Comparison of ENCODE assay signal across 8 cellular contexts in the genomic region with DNA sequence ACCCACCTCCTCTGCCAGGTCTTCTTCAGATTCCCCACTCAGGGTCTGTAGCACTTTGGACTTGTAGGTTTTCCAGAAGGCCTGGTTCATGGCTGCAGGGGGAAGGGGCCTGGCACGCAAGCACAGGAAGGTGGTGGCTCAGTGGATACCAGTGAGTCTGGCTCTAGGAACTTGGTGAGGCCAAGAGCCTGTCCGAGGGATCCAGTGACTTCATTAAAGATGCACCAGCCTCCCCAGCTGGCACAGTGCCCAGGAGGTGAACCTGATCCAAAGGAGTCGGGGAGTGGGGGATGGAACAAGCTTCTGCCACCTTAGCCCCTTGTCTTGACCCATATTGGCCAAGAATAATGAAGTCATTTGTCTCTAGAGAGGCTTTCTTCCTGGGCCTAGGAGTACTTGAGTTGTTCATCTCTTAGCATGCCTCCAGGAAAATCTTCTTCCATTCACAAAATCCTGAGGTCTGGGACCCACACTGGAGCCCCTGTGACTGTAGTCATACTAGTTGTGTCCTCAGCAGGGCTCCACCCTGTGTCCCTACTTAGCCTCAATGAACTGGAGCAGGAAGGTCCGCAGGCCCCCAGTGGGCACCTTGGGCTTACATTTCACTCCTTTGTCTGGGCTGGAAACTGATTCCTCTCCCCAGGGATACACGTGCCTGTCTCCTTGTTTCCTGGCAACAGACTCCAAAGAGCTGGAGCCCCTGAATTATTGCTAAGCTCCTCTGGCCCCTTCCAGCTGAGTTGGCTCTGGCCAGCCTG. TPM values are rescaled to one million over a fixed set of nuclear protein-coding genes. Genes with fewer than 3 reads are reported as not detected.
DNase-seq lines count a peak whose midpoint lies in the region; ATAC-seq and TF ChIP-seq lines count a peak whose summit lies in the region.

C1orf232 (minus strand) TSS at position 554 of the 758 bp plus-strand sequence; CDS start at position 90, 464 bp downstream.

- DNase-seq in GM23338 (ENCODE audit: low spot score) (no peak), NCI-H446 treated with DMSO at 0.1 percent for 48 hours (lab: John Stamatoyannopoulos, UW) (peak; percentile 17), omental fat pad (ENCODE audit: low spot score) (no peak), NOMO-1 treated with DMSO at 0.1 percent for 48 hours (lab: John Stamatoyannopoulos, UW; ENCODE audit: unreplicated experiment) (no peak), SIG-M5 (lab: John Stamatoyannopoulos, UW) (no peak)
- no peak for DNase-seq in natural killer cell treated with Interleukin-12 subunit alpha and Interleukin-12 subunit beta and Interleukin-15 and Interleukin-18, amount 100 ng/mL, for 72 hours (ENCODE audit: low spot score)

- peak within 1 kb of the TSS; percentile 88 for H3K4me3 Mint-ChIP-seq in GM23338
- peak within 1 kb of the TSS; percentile 90 for H3K4me3 Mint-ChIP-seq in natural killer cell treated with Interleukin-12 subunit alpha and Interleukin-12 subunit beta and Interleukin-15 and Interleukin-18, amount 100 ng/mL, for 72 hours

- peaks cover 4% of the 10 kb centered on the region; the same call in 1 of the 2 replicates for H3F3A ChIP-seq in GM23338 (replicated peaks; ENCODE audit: low read depth)

- H3K4me1 ChIP-seq in GM23338 (ENCODE audit: insufficient read depth) (peaks cover 20% of the 10 kb centered on the region), duodenal mucosa (ENCODE audit: control insufficient read depth in 1 of 2, insufficient read depth in 2 of 2, low read length in 2 of 2) (peaks cover 15 to 24% of the 10 kb centered on the region in 2 donors)

- H2AFZ ChIP-seq in GM23338, result peak within 1 kb of the TSS; percentile 83

- peak within 1 kb of the TSS; percentile 84; the same call in 1 of the 2 replicates for H3K27ac Mint-ChIP-seq in GM23338
- H3K27ac Mint-ChIP-seq in natural killer cell treated with Interleukin-12 subunit alpha and Interleukin-12 subunit beta and Interleukin-15 and Interleukin-18, amount 100 ng/mL, for 72 hours, result peak within 1 kb of the TSS; percentile 55 to 77

- H3K27me3 ChIP-seq in GM23338 (ENCODE audit: insufficient read depth) (peaks cover 39% of the 10 kb centered on the region), duodenal mucosa (ENCODE audit: control insufficient read depth in 1 of 2, insufficient read depth in 2 of 2, low read length in 2 of 2) (no peaks in the 10 kb centered on the region)

- H3K9me3 Mint-ChIP-seq in GM23338, result no peaks in the 10 kb centered on the region
- H3K9me3 Mint-ChIP-seq in natural killer cell treated with Interleukin-12 subunit alpha and Interleukin-12 subunit beta and Interleukin-15 and Interleukin-18, amount 100 ng/mL, for 72 hours, result no peaks in the 10 kb centered on the region

- 0 out of 2 replicates have a peak, but pooled peaks cover 4% of the 10 kb centered on the region for H3K79me2 ChIP-seq in GM23338 (replicated peaks; ENCODE audit: insufficient read depth)

- peaks cover 51% of the 10 kb centered on the region for H3K27me3 Mint-ChIP-seq in GM23338 (ENCODE audit: insufficient read depth, low read depth, poor library complexity)
- H3K27me3 Mint-ChIP-seq in natural killer cell treated with Interleukin-12 subunit alpha and Interleukin-12 subunit beta and Interleukin-15 and Interleukin-18, amount 100 ng/mL, for 72 hours, result peaks cover 2 to 18% of the 10 kb centered on the region in 2 donors

- peak within 1 kb of the TSS; percentile 99 for H3K4me2 ChIP-seq in GM23338

- no peaks in the 10 kb centered on the region for H3K9me2 ChIP-seq in GM23338 (ENCODE audit: insufficient read depth)

- H3K36me3 Mint-ChIP-seq in GM23338 (ENCODE audit: low read depth), result no peaks in the 10 kb centered on the region; the same call in 2 of the 3 replicates
- no peaks in the 10 kb centered on the region for H3K36me3 Mint-ChIP-seq in natural killer cell treated with Interleukin-12 subunit alpha and Interleukin-12 subunit beta and Interleukin-15 and Interleukin-18, amount 100 ng/mL, for 72 hours

- peaks cover 25% of the 10 kb centered on the region for H3K4me1 Mint-ChIP-seq in GM23338
- H3K4me1 Mint-ChIP-seq in natural killer cell treated with Interleukin-12 subunit alpha and Interleukin-12 subunit beta and Interleukin-15 and Interleukin-18, amount 100 ng/mL, for 72 hours (ENCODE audit: low read depth in 2 of 2), result peaks cover 9 to 30% of the 10 kb centered on the region in 2 donors

- H3K27ac ChIP-seq in GM23338 (ENCODE audit: low read depth), result no peak within 1 kb of the TSS
- H3K27ac ChIP-seq in duodenal mucosa (ENCODE audit: low read depth, low read length), result peak within 1 kb of the TSS; percentile 56

- ATAC-seq in GM23338, result no peak
- no peak for ATAC-seq in natural killer cell treated with Interleukin-12 subunit alpha and Interleukin-12 subunit beta and Interleukin-15 and Interleukin-18, amount 100 ng/mL, for 72 hours
- no peak for ATAC-seq in omental fat pad (ENCODE audit: low FRiP score)
- no peak for ATAC-seq in HG02973 (IDR thresholded peaks at IDR 0.05; ENCODE audit: unreplicated experiment)

- H4K20me1 ChIP-seq in GM23338 (replicated peaks; ENCODE audit: insufficient read depth), result no peaks in the 10 kb centered on the region

- H3K9ac ChIP-seq in duodenal mucosa (ENCODE audit: low read depth in 1 of 2, low read length in 2 of 2), result peak within 1 kb of the TSS; percentile 86 to 96

- H3K9me3 ChIP-seq in duodenal mucosa (ENCODE audit: control insufficient read depth in 1 of 2, low read length in 2 of 2), result no peaks in the 10 kb centered on the region

- TF ChIP-seq CTCF in GM23338 (conservative IDR thresholded peaks at IDR 0.05; ENCODE audit: low read depth in 2 of 2), result no peak
- no peak for TF ChIP-seq CTCF in omental fat pad (IDR thresholded peaks at IDR 0.05)

- H3K4me3 ChIP-seq in GM23338, result peak within 1 kb of the TSS; percentile 94
- H3K4me3 ChIP-seq in duodenal mucosa (ENCODE audit: low read depth in 1 of 2, low read length in 2 of 2), result peak within 1 kb of the TSS; percentile 84 to 94

- no peaks in the 10 kb centered on the region for H3K36me3 ChIP-seq in GM23338 (ENCODE audit: insufficient read depth)
- no peaks in the 10 kb centered on the region for H3K36me3 ChIP-seq in duodenal mucosa (ENCODE audit: control insufficient read depth in 1 of 2, insufficient read depth in 2 of 2, low read length in 2 of 2)

TF ChIP-seq in GM23338, 12 proteins besides CTCF, POLR2A, EP300 and RAD21 (continues in another document):
- TF ChIP-seq NANOG (IDR thresholded peaks at IDR 0.05; ENCODE audit: borderline replicate concordance) (no peak), CREB1 (CRISPR knock-in tag; IDR thresholded peaks at IDR 0.05; ENCODE audit: low read depth) (no peak), EZH2 (IDR thresholded peaks at IDR 0.05; ENCODE audit: low read depth, unreplicated experiment) (no peak), ZNF114 (CRISPR knock-in tag; IDR thresholded peaks at IDR 0.05) (no peak), ETS1 (IDR thresholded peaks at IDR 0.05) (no peak), JUNB (IDR thresholded peaks at IDR 0.05; ENCODE audit: unreplicated experiment) (no peak), POLR2AphosphoS5 (IDR thresholded peaks at IDR 0.05; ENCODE audit: low read depth) (no peak)
- TF ChIP-seq, protein P1, sequence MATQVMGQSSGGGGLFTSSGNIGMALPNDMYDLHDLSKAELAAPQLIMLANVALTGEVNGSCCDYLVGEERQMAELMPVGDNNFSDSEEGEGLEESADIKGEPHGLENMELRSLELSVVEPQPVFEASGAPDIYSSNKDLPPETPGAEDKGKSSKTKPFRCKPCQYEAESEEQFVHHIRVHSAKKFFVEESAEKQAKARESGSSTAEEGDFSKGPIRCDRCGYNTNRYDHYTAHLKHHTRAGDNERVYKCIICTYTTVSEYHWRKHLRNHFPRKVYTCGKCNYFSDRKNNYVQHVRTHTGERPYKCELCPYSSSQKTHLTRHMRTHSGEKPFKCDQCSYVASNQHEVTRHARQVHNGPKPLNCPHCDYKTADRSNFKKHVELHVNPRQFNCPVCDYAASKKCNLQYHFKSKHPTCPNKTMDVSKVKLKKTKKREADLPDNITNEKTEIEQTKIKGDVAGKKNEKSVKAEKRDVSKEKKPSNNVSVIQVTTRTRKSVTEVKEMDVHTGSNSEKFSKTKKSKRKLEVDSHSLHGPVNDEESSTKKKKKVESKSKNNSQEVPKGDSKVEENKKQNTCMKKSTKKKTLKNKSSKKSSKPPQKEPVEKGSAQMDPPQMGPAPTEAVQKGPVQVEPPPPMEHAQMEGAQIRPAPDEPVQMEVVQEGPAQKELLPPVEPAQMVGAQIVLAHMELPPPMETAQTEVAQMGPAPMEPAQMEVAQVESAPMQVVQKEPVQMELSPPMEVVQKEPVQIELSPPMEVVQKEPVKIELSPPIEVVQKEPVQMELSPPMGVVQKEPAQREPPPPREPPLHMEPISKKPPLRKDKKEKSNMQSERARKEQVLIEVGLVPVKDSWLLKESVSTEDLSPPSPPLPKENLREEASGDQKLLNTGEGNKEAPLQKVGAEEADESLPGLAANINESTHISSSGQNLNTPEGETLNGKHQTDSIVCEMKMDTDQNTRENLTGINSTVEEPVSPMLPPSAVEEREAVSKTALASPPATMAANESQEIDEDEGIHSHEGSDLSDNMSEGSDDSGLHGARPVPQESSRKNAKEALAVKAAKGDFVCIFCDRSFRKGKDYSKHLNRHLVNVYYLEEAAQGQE (IDR thresholded peaks at IDR 0.05; ENCODE audit: unreplicated experiment), result no peak

RNA-seq across cellular contexts. Expression of gene C1orf232, which starts in this region (rescaled TPM):
- total RNA-seq in GM23338 (2014; rRNA removed; shearing (Covaris generic)), result not detected in 2 replicates
- polyA plus RNA-seq in GM23338 (2016; fragmentation: Nextera tagmentation; extraction: Ambion mirVana), result not detected in 2 replicates
- total RNA-seq in natural killer cell treated with Interleukin-12 subunit alpha and Interleukin-12 subunit beta and Interleukin-15 and Interleukin-18, amount 100 ng/mL, for 72 hours, result not detected
- total RNA-seq in omental fat pad, result not detected
